ENCODE assay signal across 1 cellular context in genomic region chr22:46681010-46681409, GRCh38.
TF ChIP-seq lines count a peak whose summit lies in the region.

No MANE protein-coding gene starts in this region.

TF ChIP-seq in K562, 482 proteins besides CTCF, POLR2A, EP300 and RAD21 (continued from another document):
- TF ChIP-seq CTCFL (IDR thresholded peaks at IDR 0.05; ENCODE audit: borderline replicate concordance, insufficient read depth, low read depth, low read length, poor library complexity, severe bottlenecking), result peak; percentile 49
- TF ChIP-seq ZBTB7A (IDR thresholded peaks at IDR 0.05; ENCODE audit: borderline replicate concordance, control insufficient read depth, low read depth, low read length), result 0 out of 2 replicates have a peak, but pooled peaks have one; percentile 34
- no peak for TF ChIP-seq SMAD1 (IDR thresholded peaks at IDR 0.05; ENCODE audit: low read depth, low read length, partially characterized antibody)
- TF ChIP-seq PTBP1 (IDR thresholded peaks at IDR 0.05; ENCODE audit: low read depth, low read length), result no peak
- no peak for TF ChIP-seq E2F3 (CRISPR knock-in tag; IDR thresholded peaks at IDR 0.05)
TF ChIP-seq in K562: peak in this region for 2.
